In genomic region chr11:110000045-110000502, GRCh38 we compare ENCODE assay signal across 1 cellular context.
TF ChIP-seq lines count a peak whose summit lies in the region.

No MANE protein-coding gene starts in this region.

TF ChIP-seq in K562, 482 proteins besides CTCF, POLR2A, EP300 and RAD21 (continued from another document and continues in another):
- TF ChIP-seq, protein P1, sequence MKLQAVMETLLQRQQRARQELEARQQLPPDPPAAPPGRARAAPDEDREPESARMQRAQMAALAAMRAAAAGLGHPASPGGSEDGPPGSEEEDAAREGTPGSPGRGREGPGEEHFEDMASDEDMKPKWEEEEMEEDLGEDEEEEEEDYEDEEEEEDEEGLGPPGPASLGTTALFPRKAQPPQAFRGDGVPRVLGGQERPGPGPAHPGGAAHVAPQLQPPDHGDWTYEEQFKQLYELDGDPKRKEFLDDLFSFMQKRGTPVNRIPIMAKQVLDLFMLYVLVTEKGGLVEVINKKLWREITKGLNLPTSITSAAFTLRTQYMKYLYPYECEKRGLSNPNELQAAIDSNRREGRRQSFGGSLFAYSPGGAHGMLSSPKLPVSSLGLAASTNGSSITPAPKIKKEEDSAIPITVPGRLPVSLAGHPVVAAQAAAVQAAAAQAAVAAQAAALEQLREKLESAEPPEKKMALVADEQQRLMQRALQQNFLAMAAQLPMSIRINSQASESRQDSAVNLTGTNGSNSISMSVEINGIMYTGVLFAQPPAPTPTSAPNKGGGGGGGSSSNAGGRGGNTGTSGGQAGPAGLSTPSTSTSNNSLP (IDR thresholded peaks at IDR 0.05; ENCODE audit: borderline replicate concordance, low read depth, low read length): no peak
- TF ChIP-seq LEF1 (IDR thresholded peaks at IDR 0.05): no peak; the same call in 1 of the 2 replicates
- TF ChIP-seq OTX1 (CRISPR knock-in tag; IDR thresholded peaks at IDR 0.05): no peak
- peak; percentile 80 for TF ChIP-seq NFE2 (IDR thresholded peaks at IDR 0.05; ENCODE audit: low read depth)
- peak; percentile 48; the same call in 1 of the 2 replicates for TF ChIP-seq JUND (IDR thresholded peaks at IDR 0.05; ENCODE audit: borderline replicate concordance, low read depth, low read length)
- TF ChIP-seq JUND (tag; IDR thresholded peaks at IDR 0.05; ENCODE audit: borderline replicate concordance, low read depth, low read length): 0 out of 3 replicates have a peak, but pooled peaks have one; percentile 9
- no peak for TF ChIP-seq U2AF2 (optimal IDR thresholded peaks at IDR 0.05; ENCODE audit: low read depth, low read length)
- TF ChIP-seq CREM (IDR thresholded peaks at IDR 0.05; ENCODE audit: low read depth): peak; percentile 71; the same call in 1 of the 2 replicates
- no peak for TF ChIP-seq ETS1 (conservative IDR thresholded peaks at IDR 0.05; ENCODE audit: control insufficient read depth, low read depth, low read length)
- TF ChIP-seq FOXP4 (CRISPR knock-in tag; IDR thresholded peaks at IDR 0.05; ENCODE audit: borderline replicate concordance): no peak
- no peak for TF ChIP-seq UBTF (IDR thresholded peaks at IDR 0.05; ENCODE audit: borderline replicate concordance in 1 of 2, low read depth in 2 of 2, low read length in 2 of 2)
- TF ChIP-seq STAT5A (IDR thresholded peaks at IDR 0.05; ENCODE audit: borderline replicate concordance, low read length): no peak
- TF ChIP-seq, protein P2, sequence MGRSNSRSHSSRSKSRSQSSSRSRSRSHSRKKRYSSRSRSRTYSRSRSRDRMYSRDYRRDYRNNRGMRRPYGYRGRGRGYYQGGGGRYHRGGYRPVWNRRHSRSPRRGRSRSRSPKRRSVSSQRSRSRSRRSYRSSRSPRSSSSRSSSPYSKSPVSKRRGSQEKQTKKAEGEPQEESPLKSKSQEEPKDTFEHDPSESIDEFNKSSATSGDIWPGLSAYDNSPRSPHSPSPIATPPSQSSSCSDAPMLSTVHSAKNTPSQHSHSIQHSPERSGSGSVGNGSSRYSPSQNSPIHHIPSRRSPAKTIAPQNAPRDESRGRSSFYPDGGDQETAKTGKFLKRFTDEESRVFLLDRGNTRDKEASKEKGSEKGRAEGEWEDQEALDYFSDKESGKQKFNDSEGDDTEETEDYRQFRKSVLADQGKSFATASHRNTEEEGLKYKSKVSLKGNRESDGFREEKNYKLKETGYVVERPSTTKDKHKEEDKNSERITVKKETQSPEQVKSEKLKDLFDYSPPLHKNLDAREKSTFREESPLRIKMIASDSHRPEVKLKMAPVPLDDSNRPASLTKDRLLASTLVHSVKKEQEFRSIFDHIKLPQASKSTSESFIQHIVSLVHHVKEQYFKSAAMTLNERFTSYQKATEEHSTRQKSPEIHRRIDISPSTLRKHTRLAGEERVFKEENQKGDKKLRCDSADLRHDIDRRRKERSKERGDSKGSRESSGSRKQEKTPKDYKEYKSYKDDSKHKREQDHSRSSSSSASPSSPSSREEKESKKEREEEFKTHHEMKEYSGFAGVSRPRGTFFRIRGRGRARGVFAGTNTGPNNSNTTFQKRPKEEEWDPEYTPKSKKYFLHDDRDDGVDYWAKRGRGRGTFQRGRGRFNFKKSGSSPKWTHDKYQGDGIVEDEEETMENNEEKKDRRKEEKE (IDR thresholded peaks at IDR 0.05; ENCODE audit: borderline replicate concordance in 1 of 2, control insufficient read depth in 1 of 2, low read depth in 2 of 2, low read length in 1 of 2): no peak
- TF ChIP-seq, protein P3, sequence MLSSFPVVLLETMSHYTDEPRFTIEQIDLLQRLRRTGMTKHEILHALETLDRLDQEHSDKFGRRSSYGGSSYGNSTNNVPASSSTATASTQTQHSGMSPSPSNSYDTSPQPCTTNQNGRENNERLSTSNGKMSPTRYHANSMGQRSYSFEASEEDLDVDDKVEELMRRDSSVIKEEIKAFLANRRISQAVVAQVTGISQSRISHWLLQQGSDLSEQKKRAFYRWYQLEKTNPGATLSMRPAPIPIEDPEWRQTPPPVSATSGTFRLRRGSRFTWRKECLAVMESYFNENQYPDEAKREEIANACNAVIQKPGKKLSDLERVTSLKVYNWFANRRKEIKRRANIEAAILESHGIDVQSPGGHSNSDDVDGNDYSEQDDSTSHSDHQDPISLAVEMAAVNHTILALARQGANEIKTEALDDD (IDR thresholded peaks at IDR 0.05): peak; percentile 65; the same call in 1 of the 2 replicates
- TF ChIP-seq ILF3 (IDR thresholded peaks at IDR 0.05; ENCODE audit: borderline replicate concordance): no peak
- TF ChIP-seq NEUROD1 (IDR thresholded peaks at IDR 0.05; ENCODE audit: borderline replicate concordance, low read depth, low read length, partially characterized antibody): no peak
- TF ChIP-seq ATF3 (IDR thresholded peaks at IDR 0.05): 0 out of 2 replicates have a peak, but pooled peaks have one; percentile 51
- no peak for TF ChIP-seq ATF3 (CRISPR knock-in tag; conservative IDR thresholded peaks at IDR 0.05)
- TF ChIP-seq ZBTB26 (CRISPR knock-in tag; IDR thresholded peaks at IDR 0.05): no peak
- no peak; the same call in 1 of the 2 replicates for TF ChIP-seq SMARCE1 (IDR thresholded peaks at IDR 0.05)
- TF ChIP-seq CC2D1A (IDR thresholded peaks at IDR 0.05): no peak
- no peak for TF ChIP-seq LCOR (CRISPR knock-in tag; IDR thresholded peaks at IDR 0.05)
- no peak for TF ChIP-seq NCOA6 (IDR thresholded peaks at IDR 0.05)
- TF ChIP-seq, protein P4, sequence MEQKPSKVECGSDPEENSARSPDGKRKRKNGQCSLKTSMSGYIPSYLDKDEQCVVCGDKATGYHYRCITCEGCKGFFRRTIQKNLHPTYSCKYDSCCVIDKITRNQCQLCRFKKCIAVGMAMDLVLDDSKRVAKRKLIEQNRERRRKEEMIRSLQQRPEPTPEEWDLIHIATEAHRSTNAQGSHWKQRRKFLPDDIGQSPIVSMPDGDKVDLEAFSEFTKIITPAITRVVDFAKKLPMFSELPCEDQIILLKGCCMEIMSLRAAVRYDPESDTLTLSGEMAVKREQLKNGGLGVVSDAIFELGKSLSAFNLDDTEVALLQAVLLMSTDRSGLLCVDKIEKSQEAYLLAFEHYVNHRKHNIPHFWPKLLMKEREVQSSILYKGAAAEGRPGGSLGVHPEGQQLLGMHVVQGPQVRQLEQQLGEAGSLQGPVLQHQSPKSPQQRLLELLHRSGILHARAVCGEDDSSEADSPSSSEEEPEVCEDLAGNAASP (IDR thresholded peaks at IDR 0.05): no peak
- no peak for TF ChIP-seq RFX7 (CRISPR knock-in tag; IDR thresholded peaks at IDR 0.05)
- TF ChIP-seq FOXA3 (CRISPR knock-in tag; conservative IDR thresholded peaks at IDR 0.05 in 1 of 2, IDR thresholded peaks at IDR 0.05 in 1 of 2): peak in 1 of 2 experiments; percentile 83; a peak in 2 of 4 replicates
- TF ChIP-seq ZFP36 (IDR thresholded peaks at IDR 0.05; ENCODE audit: low read depth, low read length, partially characterized antibody): no peak
- TF ChIP-seq ZNF133 (CRISPR knock-in tag; IDR thresholded peaks at IDR 0.05): no peak
- no peak for TF ChIP-seq KLF16 (IDR thresholded peaks at IDR 0.05)
- TF ChIP-seq FOSL1 (tag; conservative IDR thresholded peaks at IDR 0.05): peak; percentile 81
- peak; percentile 70; the same call in 1 of the 2 replicates for TF ChIP-seq BACH1 (tag; IDR thresholded peaks at IDR 0.05)
- TF ChIP-seq KLF1 (tag; IDR thresholded peaks at IDR 0.05): no peak
- no peak for TF ChIP-seq ZNF197 (CRISPR knock-in tag; IDR thresholded peaks at IDR 0.05; ENCODE audit: low read depth)
- peak; percentile 31; the same call in 1 of the 2 replicates for TF ChIP-seq MAFF (IDR thresholded peaks at IDR 0.05; ENCODE audit: low read length)
- no peak for TF ChIP-seq SMAD2 (IDR thresholded peaks at IDR 0.05; ENCODE audit: low read depth, low read length)
- no peak for TF ChIP-seq SIN3B (IDR thresholded peaks at IDR 0.05; ENCODE audit: low read depth)
- TF ChIP-seq NUFIP1 (IDR thresholded peaks at IDR 0.05; ENCODE audit: partially characterized antibody): no peak
- peak; percentile 96 for TF ChIP-seq ZNF766 (CRISPR knock-in tag; conservative IDR thresholded peaks at IDR 0.05)
- no peak for TF ChIP-seq TAF15 (IDR thresholded peaks at IDR 0.05; ENCODE audit: low read depth, low read length)
- no peak for TF ChIP-seq ZNF561 (CRISPR knock-in tag; conservative IDR thresholded peaks at IDR 0.05)
- no peak for TF ChIP-seq ZSCAN32 (CRISPR knock-in tag; IDR thresholded peaks at IDR 0.05)
- TF ChIP-seq TFAP4 (CRISPR knock-in tag; IDR thresholded peaks at IDR 0.05; ENCODE audit: borderline replicate concordance): no peak
- TF ChIP-seq ZC3H11A (IDR thresholded peaks at IDR 0.05; ENCODE audit: low read depth, low read length): no peak
- TF ChIP-seq, protein P5, sequence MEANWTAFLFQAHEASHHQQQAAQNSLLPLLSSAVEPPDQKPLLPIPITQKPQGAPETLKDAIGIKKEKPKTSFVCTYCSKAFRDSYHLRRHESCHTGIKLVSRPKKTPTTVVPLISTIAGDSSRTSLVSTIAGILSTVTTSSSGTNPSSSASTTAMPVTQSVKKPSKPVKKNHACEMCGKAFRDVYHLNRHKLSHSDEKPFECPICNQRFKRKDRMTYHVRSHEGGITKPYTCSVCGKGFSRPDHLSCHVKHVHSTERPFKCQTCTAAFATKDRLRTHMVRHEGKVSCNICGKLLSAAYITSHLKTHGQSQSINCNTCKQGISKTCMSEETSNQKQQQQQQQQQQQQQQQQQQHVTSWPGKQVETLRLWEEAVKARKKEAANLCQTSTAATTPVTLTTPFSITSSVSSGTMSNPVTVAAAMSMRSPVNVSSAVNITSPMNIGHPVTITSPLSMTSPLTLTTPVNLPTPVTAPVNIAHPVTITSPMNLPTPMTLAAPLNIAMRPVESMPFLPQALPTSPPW (CRISPR knock-in tag; IDR thresholded peaks at IDR 0.05): 0 out of 2 replicates have a peak, but pooled peaks have one; percentile 21
- no peak for TF ChIP-seq TCF15 (CRISPR knock-in tag; IDR thresholded peaks at IDR 0.05)
- TF ChIP-seq MCM7 (IDR thresholded peaks at IDR 0.05): no peak
- 0 out of 2 replicates have a peak, but pooled peaks have one; percentile 36 for TF ChIP-seq POLR2H (tag; IDR thresholded peaks at IDR 0.05; ENCODE audit: low read depth)
- no peak for TF ChIP-seq RBM25 (IDR thresholded peaks at IDR 0.05; ENCODE audit: low read depth, low read length, severe bottlenecking)
- TF ChIP-seq ARID1B (IDR thresholded peaks at IDR 0.05): no peak
